In genomic region chr13:30884543-30884942, GRCh38 we compare ENCODE assay signal across 21 cellular contexts. TPM values are rescaled to one million over a fixed set of nuclear protein-coding genes. Genes with fewer than 3 reads are reported as not detected.
DNase-seq lines count a peak whose midpoint lies in the region; ATAC-seq and TF ChIP-seq lines count a peak whose summit lies in the region.
"Had no signal": no experiment of that assay in that cellular context is flagged by ENCODE, and none has a peak within 500 bp of the region (broad histone marks: within the 10 kb centered on the region; RNA-seq: fewer than 3 reads in every experiment).

No MANE protein-coding gene starts in this region.

- H3K79me2 ChIP-seq in trophoblast cell (ENCODE audit: control insufficient read depth, insufficient read depth, low read length, poor library complexity), result peaks cover 2% of the 10 kb centered on the region

- H3K9ac ChIP-seq in SK-N-MC (ENCODE audit: insufficient read length) (no peak overlapping the region), trophoblast cell (ENCODE audit: low read length) (no peak overlapping the region)

- no peaks in the 10 kb centered on the region for H3K9me3 ChIP-seq in SK-N-MC (ENCODE audit: low read depth, low read length)
- H3K9me3 ChIP-seq in trophoblast cell (ENCODE audit: insufficient read depth, low read depth, low read length), result no peaks in the 10 kb centered on the region
- H3K9me3 ChIP-seq: adrenal gland had no signal

- no peaks in the 10 kb centered on the region for H3K27me3 ChIP-seq in trophoblast cell (ENCODE audit: insufficient read depth, low read length)
- H3K27me3 ChIP-seq: adrenal gland had no signal

- H2BK5ac ChIP-seq in trophoblast cell (ENCODE audit: low read depth, low read length, poor library complexity), result no peak overlapping the region

- peak overlapping the region; percentile 70 for H4K91ac ChIP-seq in trophoblast cell (ENCODE audit: low read depth, low read length)

- no peak overlapping the region for H4K8ac ChIP-seq in trophoblast cell (ENCODE audit: low read depth, low read length)

- H3K4me3 ChIP-seq in LNCaP clone FGC (ENCODE audit: low read depth, low read length), result no peak overlapping the region
- peak overlapping the region; percentile 41 for H3K4me3 ChIP-seq in SK-N-MC
- no peak overlapping the region for H3K4me3 ChIP-seq in trophoblast cell (ENCODE audit: low read depth, low read length)
- H3K4me3 ChIP-seq: adrenal gland, GM12878, left ventricle myocardium inferior had no signal

- no CpG with 5 or more reads among the region's 5 CpGs for WGBS in trophoblast cell (ENCODE audit: extremely low coverage, insufficient coverage, insufficient read length)

- no peak overlapping the region for H2AFZ ChIP-seq in trophoblast cell (ENCODE audit: insufficient read depth, low read length, poor library complexity)

- H3K18ac ChIP-seq in trophoblast cell (ENCODE audit: low read length), result no peak overlapping the region

- no peak overlapping the region for H3K14ac ChIP-seq in trophoblast cell (ENCODE audit: low read length)

- no peak for ATAC-seq in HG02973 (IDR thresholded peaks at IDR 0.05; ENCODE audit: unreplicated experiment)
- no peak for ATAC-seq in HG03045 (IDR thresholded peaks at IDR 0.05; ENCODE audit: unreplicated experiment)
- ATAC-seq: GM12878; stimulated activated memory B cell treated with anti-CD40 and anti-IgM and Interleukin-4, amounts not matched to agents 10 μg/mL and 1 μg/mL and 100 μg/mL, for 72 hours had no signal

- peaks cover 26% of the 10 kb centered on the region for H3K79me1 ChIP-seq in trophoblast cell (ENCODE audit: low read length)

- no peak overlapping the region for H2AK5ac ChIP-seq in trophoblast cell (ENCODE audit: low read length)

- no peak overlapping the region for H3K4ac ChIP-seq in trophoblast cell (ENCODE audit: low read depth, low read length)

- no peak for TF ChIP-seq CTCF in LNCaP clone FGC (IDR thresholded peaks at IDR 0.05; ENCODE audit: control insufficient read depth, extremely low read depth, insufficient read depth)

- no peak overlapping the region for H4K12ac ChIP-seq in trophoblast cell (ENCODE audit: low read depth, low read length)

- H3K4me1 ChIP-seq in trophoblast cell (ENCODE audit: control insufficient read depth in 1 of 2, insufficient read depth in 2 of 2, low read length in 2 of 2), result peaks cover 9 to 21% of the 10 kb centered on the region in 2 experiments

- H3K23ac ChIP-seq in trophoblast cell (ENCODE audit: low read length), result no peak overlapping the region

- H2BK120ac ChIP-seq in trophoblast cell (ENCODE audit: insufficient read depth, low read length, poor library complexity), result peak overlapping the region; percentile 30

- H3K36me3 ChIP-seq in SK-N-MC (ENCODE audit: insufficient read depth, low read length) (no peaks in the 10 kb centered on the region), trophoblast cell (ENCODE audit: control insufficient read depth in 1 of 2, insufficient read depth in 2 of 2, low read length in 2 of 2) (peaks cover 0 to 2% of the 10 kb centered on the region in 2 experiments)
- H3K36me3 ChIP-seq: adrenal gland, left ventricle myocardium inferior had no signal

- DNase-seq in NOMO-1 (lab: John Stamatoyannopoulos, UW; ENCODE audit: unreplicated experiment in 2 of 2) (peak; percentile 17 to 29), NOMO-1 treated with dmso at 0.1 percent for 144 hours (lab: John Stamatoyannopoulos, UW; ENCODE audit: unreplicated experiment) (no peak), LNCaP clone FGC (ENCODE audit: low read depth) (peak; percentile 17), SK-N-MC (ENCODE audit: low read depth, low spot score) (no peak), trophoblast cell (no peak), EL (no peak)
- DNase-seq: activated CD4-positive, alpha-beta T cell treated with anti-CD3 and anti-CD28 coated beads, Interleukin-2, amount 10 ng/mL, durations not matched to agents 24 days and 14 days; activated CD8-positive, alpha-beta memory T cell treated with anti-CD3 and anti-CD28 coated beads, Interleukin-2, amount 50 U/mL, for 4 hours; activated gamma-delta T cell; adrenal gland; immature natural killer cell; left ventricle myocardium inferior; NCI-H1694; NCI-H524; nephron progenitor cell; T-helper 1 cell had no signal

- H2BK12ac ChIP-seq in trophoblast cell (ENCODE audit: low read length), result peak overlapping the region; percentile 18

- no peak overlapping the region for H3K4me2 ChIP-seq in trophoblast cell (ENCODE audit: low read length)

- H3K27ac ChIP-seq in SK-N-MC, result peak overlapping the region; percentile 77; the same call in 1 of the 2 replicates
- H3K27ac ChIP-seq in trophoblast cell (ENCODE audit: low read depth, low read length), result no peak overlapping the region
- H3K27ac ChIP-seq: adrenal gland, C4-2B, left ventricle myocardium inferior had no signal

RNA-seq across cellular contexts. Expression of gene MEDAG, which starts 21.5 kb away (rescaled TPM):
- 0.58 and 0.63 TPM in 2 replicates for polyA plus RNA-seq in trophoblast cell (2013)
- polyA plus RNA-seq: immature natural killer cell had no signal

RNA-seq across cellular contexts. Expression of gene TEX26, which starts 47.9 kb away (rescaled TPM):
- polyA plus RNA-seq in trophoblast cell (2013), result 0.12 TPM in 1 of 2 replicates, not detected in the other
- polyA plus RNA-seq: GM12878, immature natural killer cell had no signal

Comparison
In these comparisons a context has a peak if more than half of its experiments do, and no peak if none do; other contexts are left out.
1. DNase-seq: peak in NOMO-1 (2 of 2) and LNCaP clone FGC (single experiment); none in NOMO-1 treated with dmso at 0.1 percent for 144 hours (single experiment), SK-N-MC (single experiment), trophoblast cell (0 of 2) and EL (single experiment).